Comparison of ENCODE assay signal across 8 cellular contexts in the genomic region with DNA sequence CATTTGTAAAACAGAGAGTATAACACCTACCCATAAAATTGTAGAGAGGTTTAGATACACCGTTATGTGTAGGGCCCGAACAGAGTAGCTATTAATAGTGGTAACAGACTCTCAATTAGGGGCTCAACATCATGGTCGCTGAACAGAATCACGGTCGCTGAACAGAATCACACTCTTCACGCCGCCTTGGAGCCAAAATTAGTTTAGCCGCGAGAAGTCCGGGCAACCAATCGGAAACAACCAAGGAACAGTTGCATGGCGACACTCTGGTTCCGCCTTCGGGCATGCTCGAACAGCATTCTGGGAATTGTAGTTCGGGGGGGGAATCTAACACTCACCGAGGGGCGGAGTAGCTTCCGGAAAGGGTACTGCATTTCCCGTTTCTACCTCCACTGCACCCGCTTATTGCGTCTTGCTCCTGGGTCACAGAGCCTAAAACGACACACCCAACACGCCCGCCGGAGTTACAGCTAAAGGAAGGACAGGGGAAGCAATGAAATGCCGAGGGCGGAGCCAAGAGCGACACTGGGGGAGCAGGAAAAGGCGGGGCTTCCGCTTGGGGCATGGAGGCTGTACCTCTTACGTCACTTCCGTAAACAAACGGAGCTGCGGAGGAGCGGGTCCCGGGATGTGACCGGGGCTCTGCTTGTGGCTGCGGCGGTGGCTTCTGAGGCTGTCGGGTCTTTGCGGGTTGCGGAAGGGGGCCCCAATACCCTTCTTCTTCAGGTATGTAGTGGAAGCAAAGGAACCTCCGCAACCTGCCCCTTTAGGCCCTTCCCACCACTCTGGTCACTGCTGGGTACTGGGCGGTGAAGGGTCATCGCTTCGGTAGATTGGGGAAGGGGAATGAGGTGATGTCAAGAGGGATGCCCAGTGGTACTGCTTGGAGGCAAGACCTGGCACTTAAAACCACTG.
A peak's percentile ranks its signal among the peaks of the same experiment; 100 is the strongest.
DNase-seq lines count a peak whose midpoint lies in the region; ATAC-seq lines count a peak whose summit lies in the region.

A gene (plus strand): TSS at position 593 of the 915 bp plus-strand sequence. CDS start 2,352 bp downstream, outside the sequence.

- peak within 1 kb of the TSS; percentile 70 to 93 (median 88) for H3K4me3 ChIP-seq in BLaER1 treated with 17β-estradiol and CSF1 and Interleukin-3, amounts not matched to agents 10 nM and 100 nM

- peak within 1 kb of the TSS; percentile 83 to 98 (median 93) for H3K27ac ChIP-seq in BLaER1 treated with 17β-estradiol and CSF1 and Interleukin-3, amounts not matched to agents 10 nM and 100 nM

- H3K9ac ChIP-seq in BLaER1 treated with 17β-estradiol and CSF1 and Interleukin-3, amounts not matched to agents 10 nM and 100 nM, result peak within 1 kb of the TSS; percentile 84 to 94 (median 90)

- H3K36me3 ChIP-seq in BLaER1 treated with 17β-estradiol and CSF1 and Interleukin-3, amounts not matched to agents 10 nM and 100 nM, result peaks cover 0 to 19% (median 0%) of the 10 kb centered on the region in 11 experiments; a peak in 8 of 22 replicates

- DNase-seq in NCI-H748 (lab: John Stamatoyannopoulos, UW; ENCODE audit: unreplicated experiment) (peak; percentile 98), dedifferentiated amniotic fluid mesenchymal stem cell (ENCODE audit: extremely low spot score) (peak; percentile 96), left kidney (ENCODE audit: low read depth, low spot score) (peak; percentile 98)
- DNase-seq in activated CD4-positive, alpha-beta T cell treated with anti-CD3 and anti-CD28 coated beads, Interleukin-2, amount 50 U/mL, for 1 hour, result peak; percentile 90
- DNase-seq in stimulated activated CD4-positive, alpha-beta T cell treated with anti-CD3 and anti-CD28 coated beads, Interleukin-2, amount 100 ng/mL, for 24 hours, result peak; percentile 89 to 93

- H3K27me3 ChIP-seq in BLaER1 treated with 17β-estradiol and CSF1 and Interleukin-3, amounts not matched to agents 10 nM and 100 nM, result no peaks in the 10 kb centered on the region

- no peaks in the 10 kb centered on the region for H4K20me1 ChIP-seq in BLaER1 treated with 17β-estradiol and CSF1 and Interleukin-3, amounts not matched to agents 10 nM and 100 nM

- peaks cover 15 to 30% (median 25%) of the 10 kb centered on the region in 10 experiments for H3K4me1 ChIP-seq in BLaER1 treated with 17β-estradiol and CSF1 and Interleukin-3, amounts not matched to agents 10 nM and 100 nM

- H3K9me3 ChIP-seq in BLaER1 treated with 17β-estradiol and CSF1 and Interleukin-3, amounts not matched to agents 10 nM and 100 nM (replicated peaks in 1 of 11), result no peaks in the 10 kb centered on the region

- H3K4me2 ChIP-seq in BLaER1 treated with 17β-estradiol and CSF1 and Interleukin-3, amounts not matched to agents 10 nM and 100 nM, result peak within 1 kb of the TSS; percentile 84 to 97 (median 90)

- ATAC-seq in GM19351 (IDR thresholded peaks at IDR 0.05; ENCODE audit: unreplicated experiment) (peak; percentile 87), HG03521 (IDR thresholded peaks at IDR 0.05; ENCODE audit: unreplicated experiment) (peak; percentile 91)

Comparison
In these comparisons a context has a peak if more than half of its experiments do, and no peak if none do; other contexts are left out.
1. Peak in every context shown above with its lines: DNase-seq, ATAC-seq, H3K4me3 ChIP-seq and H3K27ac ChIP-seq.